9 cellular contexts compared by ENCODE assay signal in the genomic region with DNA sequence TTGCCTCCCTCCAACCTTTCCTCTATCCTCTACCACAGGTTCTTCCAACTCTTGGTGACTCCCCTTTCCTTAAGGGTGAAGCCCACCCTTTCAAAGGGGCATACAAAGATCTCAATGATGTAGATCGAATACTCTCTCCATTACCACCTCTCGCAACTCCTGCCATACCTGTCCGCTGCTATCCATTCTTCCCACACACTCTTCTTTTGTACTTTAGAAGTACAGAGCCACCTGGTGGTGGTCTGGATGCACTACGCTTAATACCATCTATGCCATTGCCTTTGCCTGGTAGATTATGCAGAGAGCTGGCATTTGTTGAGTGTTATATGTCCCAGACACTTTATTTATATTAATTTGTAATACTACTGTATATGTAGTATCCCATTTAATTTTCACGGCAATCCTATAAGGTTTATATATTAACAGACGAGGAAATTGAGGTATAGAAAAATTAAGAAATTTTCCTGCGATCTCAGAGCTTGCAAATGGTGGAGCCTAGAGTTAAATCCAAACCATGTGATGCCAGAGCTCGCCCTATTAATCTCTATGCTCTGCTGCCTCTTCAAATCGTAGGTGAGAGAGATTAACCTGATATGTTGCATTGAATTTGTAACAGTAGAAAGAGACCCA. TPM values are rescaled to one million over a fixed set of nuclear protein-coding genes. Genes with fewer than 3 reads are reported as not detected.
DNase-seq lines count a peak whose midpoint lies in the region; ATAC-seq and TF ChIP-seq lines count a peak whose summit lies in the region.
"Had no signal": no experiment of that assay in that cellular context is flagged by ENCODE, and none has a peak within 500 bp of the region (broad histone marks: within the 10 kb centered on the region; RNA-seq: fewer than 3 reads in every experiment).

No MANE protein-coding gene starts in this region.

- H3K4me1 ChIP-seq in lower lobe of right lung: no peaks in the 10 kb centered on the region

- H3K4me1 Mint-ChIP-seq in activated CD4-positive, alpha-beta T cell treated with anti-CD3 and anti-CD28 coated beads for 36 hours: peaks cover 3% of the 10 kb centered on the region
- no peaks in the 10 kb centered on the region for H3K4me1 Mint-ChIP-seq in stimulated activated naive B cell treated with anti-CD40 and anti-IgM and Interleukin-4, amounts not matched to agents 10 μg/mL and 1 μg/mL and 100 μg/mL, for 72 hours

- no peaks in the 10 kb centered on the region for H3K9me3 ChIP-seq in lower lobe of right lung

- CTCF ChIA-PET in activated CD4-positive, alpha-beta T cell treated with anti-CD3 and anti-CD28 coated beads for 36 hours (lab: Charles Lee): interaction anchor here (0.6 to 3.8 kb wide), 30 partner anchors 9 to 960 kb away, joined by 3 to 40 read pairs (median 4); a partner anchor contains a TSS

- H3K4me3 ChIP-seq in lower lobe of right lung: no peak overlapping the region

- no peak overlapping the region for H3K27ac ChIP-seq in lower lobe of right lung

- H3K27me3 ChIP-seq in lower lobe of right lung (ENCODE audit: low read depth): no peaks in the 10 kb centered on the region

- no peaks in the 10 kb centered on the region for H3K36me3 ChIP-seq in lower lobe of right lung

- peak; percentile 87 for TF ChIP-seq CTCF in lower lobe of right lung (IDR thresholded peaks at IDR 0.05)

- H3K27ac Mint-ChIP-seq in activated CD4-positive, alpha-beta T cell treated with anti-CD3 and anti-CD28 coated beads for 36 hours: no peak overlapping the region
- H3K27ac Mint-ChIP-seq in stimulated activated naive B cell treated with anti-CD40 and anti-IgM and Interleukin-4, amounts not matched to agents 10 μg/mL and 1 μg/mL and 100 μg/mL, for 72 hours: no peak overlapping the region
- H3K27ac Mint-ChIP-seq: natural killer cell treated with Interleukin-12 subunit alpha and Interleukin-12 subunit beta and Interleukin-15 and Interleukin-18, amount 100 ng/mL, for 72 hours had no signal

- ATAC-seq in GM18519 (IDR thresholded peaks at IDR 0.05; ENCODE audit: low FRiP score, unreplicated experiment) (peak; percentile 93), HG03097 (IDR thresholded peaks at IDR 0.05; ENCODE audit: low FRiP score, unreplicated experiment) (peak; percentile 61), lower lobe of right lung (peak; percentile 84 to 87)
- ATAC-seq in activated CD4-positive, alpha-beta T cell treated with anti-CD3 and anti-CD28 coated beads for 36 hours: peak; percentile 80
- peak; percentile 83 for ATAC-seq in stimulated activated naive B cell treated with anti-CD40 and anti-IgM and Interleukin-4, amounts not matched to agents 10 μg/mL and 1 μg/mL and 100 μg/mL, for 72 hours (replicated peaks)

- POLR2A ChIA-PET in activated CD4-positive, alpha-beta T cell treated with anti-CD3 and anti-CD28 coated beads for 36 hours (lab: Charles Lee): no interaction called here

- no peaks in the 10 kb centered on the region for H3K9me3 Mint-ChIP-seq in activated CD4-positive, alpha-beta T cell treated with anti-CD3 and anti-CD28 coated beads for 36 hours (ENCODE audit: low read depth)
- no peaks in the 10 kb centered on the region for H3K9me3 Mint-ChIP-seq in stimulated activated naive B cell treated with anti-CD40 and anti-IgM and Interleukin-4, amounts not matched to agents 10 μg/mL and 1 μg/mL and 100 μg/mL, for 72 hours
- H3K9me3 Mint-ChIP-seq: natural killer cell treated with Interleukin-12 subunit alpha and Interleukin-12 subunit beta and Interleukin-15 and Interleukin-18, amount 100 ng/mL, for 72 hours had no signal

- intact Hi-C loops in activated CD4-positive, alpha-beta T cell treated with anti-CD3 and anti-CD28 coated beads for 36 hours (cut with DNase I, micrococcal nuclease): loop anchor here (1.0 kb wide), 2 partner anchors 73 to 706 kb away; no protein-coding TSS in a partner anchor
- intact Hi-C loops in lower lobe of right lung (cut with DNase I): no loop called here

- DNase-seq in AG08396 (ENCODE audit: low spot score) (peak; percentile 55), NCI-H2227 treated with DMSO at 0.1 percent for 48 hours (lab: John Stamatoyannopoulos, UW) (peak; percentile 61), lower lobe of right lung (no peak)
- DNase-seq in activated CD4-positive, alpha-beta T cell treated with anti-CD3 and anti-CD28 coated beads for 36 hours: peak; percentile 70
- DNase-seq in effector CD4-positive, alpha-beta T cell: peak; percentile 49
- peak; percentile 31 for DNase-seq in stimulated activated naive B cell treated with anti-CD40 and anti-IgM and Interleukin-4, amounts not matched to agents 10 μg/mL and 1 μg/mL and 100 μg/mL, for 72 hours

- no peaks in the 10 kb centered on the region for H3K36me3 Mint-ChIP-seq in activated CD4-positive, alpha-beta T cell treated with anti-CD3 and anti-CD28 coated beads for 36 hours (ENCODE audit: low read depth)
- H3K36me3 Mint-ChIP-seq in stimulated activated naive B cell treated with anti-CD40 and anti-IgM and Interleukin-4, amounts not matched to agents 10 μg/mL and 1 μg/mL and 100 μg/mL, for 72 hours: no peaks in the 10 kb centered on the region
- H3K36me3 Mint-ChIP-seq: natural killer cell treated with Interleukin-12 subunit alpha and Interleukin-12 subunit beta and Interleukin-15 and Interleukin-18, amount 100 ng/mL, for 72 hours had no signal

- no peak overlapping the region for H3K4me3 Mint-ChIP-seq in activated CD4-positive, alpha-beta T cell treated with anti-CD3 and anti-CD28 coated beads for 36 hours
- no peak overlapping the region for H3K4me3 Mint-ChIP-seq in stimulated activated naive B cell treated with anti-CD40 and anti-IgM and Interleukin-4, amounts not matched to agents 10 μg/mL and 1 μg/mL and 100 μg/mL, for 72 hours
- H3K4me3 Mint-ChIP-seq: natural killer cell treated with Interleukin-12 subunit alpha and Interleukin-12 subunit beta and Interleukin-15 and Interleukin-18, amount 100 ng/mL, for 72 hours had no signal

- no peaks in the 10 kb centered on the region for H3K27me3 Mint-ChIP-seq in activated CD4-positive, alpha-beta T cell treated with anti-CD3 and anti-CD28 coated beads for 36 hours
- no peaks in the 10 kb centered on the region for H3K27me3 Mint-ChIP-seq in stimulated activated naive B cell treated with anti-CD40 and anti-IgM and Interleukin-4, amounts not matched to agents 10 μg/mL and 1 μg/mL and 100 μg/mL, for 72 hours
- H3K27me3 Mint-ChIP-seq: natural killer cell treated with Interleukin-12 subunit alpha and Interleukin-12 subunit beta and Interleukin-15 and Interleukin-18, amount 100 ng/mL, for 72 hours had no signal

RNA-seq across cellular contexts. Expression of a gene that starts 22.9 kb away (rescaled TPM):
- not detected for total RNA-seq in activated CD4-positive, alpha-beta T cell treated with anti-CD3 and anti-CD28 coated beads for 36 hours
- total RNA-seq in lower lobe of right lung: not detected
- total RNA-seq: natural killer cell treated with Interleukin-12 subunit alpha and Interleukin-12 subunit beta and Interleukin-15 and Interleukin-18, amount 100 ng/mL, for 72 hours had no signal

RNA-seq across cellular contexts. Expression of a gene that starts 36.7 kb away (rescaled TPM):
- total RNA-seq in activated CD4-positive, alpha-beta T cell treated with anti-CD3 and anti-CD28 coated beads for 36 hours: under 1 TPM; 0.69 to 0.91 TPM
- total RNA-seq in lower lobe of right lung: 4.3 TPM
